Comparison of ENCODE assay signal across 22 cellular contexts in the genomic region with DNA sequence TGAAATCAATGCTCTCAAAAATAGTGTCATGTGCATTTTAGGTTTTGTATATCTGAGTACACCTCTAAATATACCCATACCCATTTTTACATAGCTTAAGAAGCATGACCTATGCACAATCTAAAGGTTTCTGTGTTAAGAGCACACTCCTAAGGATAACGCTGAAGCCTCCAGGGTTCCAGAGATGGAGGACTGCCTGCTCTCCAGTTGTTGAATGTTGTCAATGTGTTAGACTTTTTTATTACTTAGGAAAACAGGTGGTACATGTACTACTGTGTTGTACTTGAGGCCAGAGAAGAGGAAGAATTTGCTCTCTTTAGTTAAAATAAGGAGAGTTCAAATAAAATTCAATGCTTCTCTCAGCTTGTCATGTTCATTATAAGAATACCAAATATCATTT.
"Had no signal": no experiment of that assay in that cellular context is flagged by ENCODE, and none has a peak within 500 bp of the region (broad histone marks: within the 10 kb centered on the region; RNA-seq: fewer than 3 reads in every experiment).

No MANE protein-coding gene starts in this region.

- H3K4me3 ChIP-seq: PC-9, Peyer's patch, SJCRH30 had no signal

- H2AFZ ChIP-seq: PC-9 had no signal

- H3K36me3 ChIP-seq: Peyer's patch, SJCRH30 had no signal

- DNase-seq: KBM-7, NCI-H1092, NCI-H1105 treated with DMSO at 0.1 percent for 48 hours, NCI-H1417 treated with DMSO at 0.1 percent for 48 hours, NCI-H146, NCI-H1694 treated with DMSO at 0.1 percent for 48 hours, NCI-H1930, NCI-H2081, NCI-H2107, NCI-H226, NCI-H446, NCI-H510A, NCI-H524 treated with DMSO at 0.1 percent for 48 hours, NCI-H69, NCI-H774, OCI-M1, PC-9, Peyer's patch, SHP77 treated with DMSO at 0.1 percent for 48 hours had no signal

- H3K4me2 ChIP-seq: PC-9 had no signal

- H3K27me3 ChIP-seq: Peyer's patch, SJCRH30 had no signal

- H3K4me1 ChIP-seq: Peyer's patch, SJCRH30 had no signal

- H3K9me3 ChIP-seq: Peyer's patch, SJCRH30 had no signal

- H3K27ac ChIP-seq: PC-9, Peyer's patch, SJCRH30 had no signal

- ATAC-seq: Right ventricle myocardium inferior, SK-N-SH treated with all-trans-retinoic acid at 6 μM for 48 hours had no signal
